In genomic region chr5:43019293-43019614, GRCh38 we compare ENCODE assay signal across 9 cellular contexts.
A peak's percentile ranks its signal among the peaks of the same experiment; 100 is the strongest.
DNase-seq lines count a peak whose midpoint lies in the region; ATAC-seq and TF ChIP-seq lines count a peak whose summit lies in the region.
"Had no signal": no experiment of that assay in that cellular context is flagged by ENCODE, and none has a peak within 500 bp of the region (broad histone marks: within the 10 kb centered on the region; RNA-seq: fewer than 3 reads in every experiment).

No MANE protein-coding gene starts in this region.

- H3K27ac ChIP-seq in caudate nucleus (ENCODE audit: low read depth, low read length) = peak overlapping the region; percentile 11

- no peak for ATAC-seq in GM21528 (IDR thresholded peaks at IDR 0.05; ENCODE audit: low FRiP score, unreplicated experiment)
- ATAC-seq: K562 had no signal

- peaks cover 15% of the 10 kb centered on the region for H3K4me1 ChIP-seq in mucosa of stomach (ENCODE audit: control insufficient read depth, insufficient read depth, low read length)

- H3K27me3 ChIP-seq in mucosa of stomach (ENCODE audit: control insufficient read depth, insufficient read depth, low read length) = peaks cover 72% of the 10 kb centered on the region

- CTCF ChIA-PET in AG04449 (lab: Yijun Ruan, JAX) = interaction anchor here (1.1 to 8.8 kb wide), 10 partner anchors 11 to 108 kb away, joined by 3 to 82 read pairs (median 8); partner anchors contain the start of gene ANXA2R

- DNase-seq in AG04449 (ENCODE audit: low read depth, low spot score) (no peak), HFF-Myc (ENCODE audit: extremely low read depth, low read depth) (no peak), caudate nucleus (lab: John Stamatoyannopoulos, UW) (no peak), NCI-H748 (lab: John Stamatoyannopoulos, UW; ENCODE audit: unreplicated experiment) (no peak), SIG-M5 (lab: John Stamatoyannopoulos, UW) (no peak), COLO829 (ENCODE audit: low spot score) (no peak)

- H3K9ac ChIP-seq in mucosa of stomach (ENCODE audit: low read length) = peak overlapping the region; percentile 12

- no peaks in the 10 kb centered on the region for H3K9me3 ChIP-seq in mucosa of stomach (ENCODE audit: control insufficient read depth, low read length)

- H3K4me3 ChIP-seq in AG04449 (ENCODE audit: low read depth, low read length) (peak overlapping the region; percentile 74), HFF-Myc (replicated peaks; ENCODE audit: low read depth, low read length) (peak overlapping the region; percentile 60), mucosa of stomach (ENCODE audit: low read length) (no peak overlapping the region)
- H3K4me3 ChIP-seq: K562 had no signal

- POLR2A ChIA-PET in AG04449 (lab: Yijun Ruan, JAX) = interaction anchor here (0.9 to 4.0 kb wide), 5 partner anchors 11 to 26 kb away, joined by 4 to 24 read pairs (median 16); partner anchors contain the start of gene ANXA2R

- TF ChIP-seq CTCF in AG04449 (IDR thresholded peaks at IDR 0.05; ENCODE audit: insufficient read depth, low read length, missing control alignments) = no peak
- TF ChIP-seq CTCF in HFF-Myc (IDR thresholded peaks at IDR 0.05; ENCODE audit: low read depth, low read length, missing control alignments) = no peak

- H3K36me3 ChIP-seq in mucosa of stomach (ENCODE audit: control insufficient read depth, insufficient read depth, low read length) = no peaks in the 10 kb centered on the region
